ENCODE assay signal across 12 cellular contexts in the genomic region with DNA sequence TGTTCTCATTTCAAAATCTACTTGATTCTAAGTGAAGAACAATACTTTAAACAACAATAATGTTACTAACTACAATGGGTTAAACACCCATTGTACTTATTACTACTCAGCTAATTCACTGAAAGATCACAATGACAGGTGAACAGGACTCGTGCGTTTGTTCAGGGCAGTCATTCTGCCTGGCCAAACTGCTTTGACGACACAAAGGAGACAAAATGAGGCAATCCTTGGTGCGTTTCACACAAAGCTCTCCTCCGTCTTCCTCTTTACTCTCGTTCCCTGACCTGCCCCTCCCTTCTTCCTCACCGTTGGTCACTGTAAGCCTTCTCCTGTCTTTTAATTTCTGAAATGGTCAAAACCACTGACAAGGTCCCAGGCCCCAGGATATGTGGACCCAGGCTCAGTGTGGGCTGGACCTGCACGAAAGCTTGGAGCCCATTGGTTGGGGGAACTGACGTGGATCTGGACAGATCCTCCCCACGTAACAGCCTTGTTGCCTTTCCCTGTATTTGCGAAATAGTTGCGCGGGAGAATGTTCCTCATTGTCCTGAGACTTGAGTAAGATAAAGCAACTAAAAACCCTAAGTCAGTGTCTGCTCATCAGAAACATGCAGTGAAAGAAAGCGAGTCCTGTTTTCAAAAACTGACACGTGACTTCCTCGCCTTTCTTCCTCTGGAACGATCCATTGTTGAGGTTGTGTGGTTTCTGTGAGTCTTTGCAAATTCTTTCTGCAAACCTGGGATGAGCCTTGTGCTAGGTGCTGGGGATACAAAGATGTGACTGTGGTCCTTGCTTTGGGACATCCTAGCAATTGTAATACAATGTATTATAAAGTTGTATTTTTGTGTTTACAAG.
DNase-seq lines count a peak whose midpoint lies in the region; ATAC-seq, FAIRE-seq and TF ChIP-seq lines count a peak whose summit lies in the region.
"Had no signal": no experiment of that assay in that cellular context is flagged by ENCODE, and none has a peak within 500 bp of the region (broad histone marks: within the 10 kb centered on the region; RNA-seq: fewer than 3 reads in every experiment).

No MANE protein-coding gene starts in this region.

- peak overlapping the region in 1 of 2 donors; percentile 9 for H3K4me3 ChIP-seq in left lung

- FAIRE-seq in H54 (lab: Jason Lieb, UNC): no peak

- H3K27ac Mint-ChIP-seq in activated naive CD4-positive, alpha-beta T cell treated with anti-CD3 and anti-CD28 coated beads, Interleukin-2, amount 50 U/mL, for 24 hours: peak overlapping the region; percentile 76
- H3K27ac Mint-ChIP-seq in stimulated activated naive B cell treated with anti-CD40 and anti-IgM and Interleukin-4, amounts not matched to agents 10 μg/mL and 1 μg/mL and 100 μg/mL, for 72 hours: no peak overlapping the region

- no peaks in the 10 kb centered on the region for H3K4me1 ChIP-seq in left lung

- no peak for TF ChIP-seq POLR2A in H54 (IDR thresholded peaks at IDR 0.05; ENCODE audit: low read depth, low read length)

- peaks cover 20% of the 10 kb centered on the region for H3K27me3 Mint-ChIP-seq in activated naive CD4-positive, alpha-beta T cell treated with anti-CD3 and anti-CD28 coated beads, Interleukin-2, amount 50 U/mL, for 24 hours
- peaks cover 5 to 17% of the 10 kb centered on the region in 2 donors for H3K27me3 Mint-ChIP-seq in stimulated activated naive B cell treated with anti-CD40 and anti-IgM and Interleukin-4, amounts not matched to agents 10 μg/mL and 1 μg/mL and 100 μg/mL, for 72 hours

- H3K36me3 ChIP-seq in left lung: no peaks in the 10 kb centered on the region

- H3K27me3 ChIP-seq in left lung: no peaks in the 10 kb centered on the region

- no peaks in the 10 kb centered on the region for H3K9me3 ChIP-seq in left lung

- DNase-seq in NCI-H748 (lab: John Stamatoyannopoulos, UW; ENCODE audit: unreplicated experiment) (peak; percentile 25), NCI-H748 treated with DMSO at 0.1 percent for 48 hours (lab: John Stamatoyannopoulos, UW) (no peak), left lung (peak; percentile 81 to 85), H54 (ENCODE audit: insufficient read length, low spot score) (no peak)
- no peak for DNase-seq in stimulated activated naive B cell treated with anti-CD40 and anti-IgM and Interleukin-4, amounts not matched to agents 10 μg/mL and 1 μg/mL and 100 μg/mL, for 72 hours
- DNase-seq: activated CD4-positive, alpha-beta T cell treated with anti-CD3 and anti-CD28 coated beads for 1 hour; GDM1 had no signal

- intact Hi-C loops in left lung (cut with DNase I): no loop called here

- H3K27ac ChIP-seq in left lung: peak overlapping the region; percentile 29 to 88
- H3K27ac ChIP-seq: 22Rv1, KMS-11 had no signal

- peak overlapping the region; percentile 83 for H3K4me3 Mint-ChIP-seq in activated naive CD4-positive, alpha-beta T cell treated with anti-CD3 and anti-CD28 coated beads, Interleukin-2, amount 50 U/mL, for 24 hours
- H3K4me3 Mint-ChIP-seq in stimulated activated naive B cell treated with anti-CD40 and anti-IgM and Interleukin-4, amounts not matched to agents 10 μg/mL and 1 μg/mL and 100 μg/mL, for 72 hours: peak overlapping the region; percentile 50 to 69

- peaks cover 13% of the 10 kb centered on the region for H3K4me1 Mint-ChIP-seq in activated naive CD4-positive, alpha-beta T cell treated with anti-CD3 and anti-CD28 coated beads, Interleukin-2, amount 50 U/mL, for 24 hours
- peaks cover 0 to 6% of the 10 kb centered on the region in 2 donors for H3K4me1 Mint-ChIP-seq in stimulated activated naive B cell treated with anti-CD40 and anti-IgM and Interleukin-4, amounts not matched to agents 10 μg/mL and 1 μg/mL and 100 μg/mL, for 72 hours

- H3K36me3 Mint-ChIP-seq in activated naive CD4-positive, alpha-beta T cell treated with anti-CD3 and anti-CD28 coated beads, Interleukin-2, amount 50 U/mL, for 24 hours: no peaks in the 10 kb centered on the region
- H3K36me3 Mint-ChIP-seq in stimulated activated naive B cell treated with anti-CD40 and anti-IgM and Interleukin-4, amounts not matched to agents 10 μg/mL and 1 μg/mL and 100 μg/mL, for 72 hours: no peaks in the 10 kb centered on the region

- H3K9me3 Mint-ChIP-seq in activated naive CD4-positive, alpha-beta T cell treated with anti-CD3 and anti-CD28 coated beads, Interleukin-2, amount 50 U/mL, for 24 hours: no peaks in the 10 kb centered on the region
- peaks cover 0 to 2% of the 10 kb centered on the region in 2 donors for H3K9me3 Mint-ChIP-seq in stimulated activated naive B cell treated with anti-CD40 and anti-IgM and Interleukin-4, amounts not matched to agents 10 μg/mL and 1 μg/mL and 100 μg/mL, for 72 hours

- ATAC-seq in left lung (peak; percentile 92), HG03442 (IDR thresholded peaks at IDR 0.05; ENCODE audit: unreplicated experiment) (no peak), SK-N-SH treated with all-trans-retinoic acid at 6 μM for 48 hours (no peak)
- peak in 1 of 2 donors; percentile 38 for ATAC-seq in stimulated activated naive B cell treated with anti-CD40 and anti-IgM and Interleukin-4, amounts not matched to agents 10 μg/mL and 1 μg/mL and 100 μg/mL, for 72 hours (replicated peaks)

- no peak for TF ChIP-seq CTCF in left lung (IDR thresholded peaks at IDR 0.05)

TF ChIP-seq in SK-N-SH treated with all-trans-retinoic acid at 6 μM for 48 hours, 23 proteins besides CTCF, POLR2A, EP300 and RAD21:
- TF ChIP-seq RARB (CRISPR knock-in tag; IDR thresholded peaks at IDR 0.05) (no peak), SNAI2 (CRISPR knock-in tag; IDR thresholded peaks at IDR 0.05) (no peak), ARNTL (CRISPR knock-in tag; IDR thresholded peaks at IDR 0.05; ENCODE audit: borderline replicate concordance, low read depth) (no peak), ZFP30 (CRISPR knock-in tag; IDR thresholded peaks at IDR 0.05) (no peak)
- TF ChIP-seq, protein P1, sequence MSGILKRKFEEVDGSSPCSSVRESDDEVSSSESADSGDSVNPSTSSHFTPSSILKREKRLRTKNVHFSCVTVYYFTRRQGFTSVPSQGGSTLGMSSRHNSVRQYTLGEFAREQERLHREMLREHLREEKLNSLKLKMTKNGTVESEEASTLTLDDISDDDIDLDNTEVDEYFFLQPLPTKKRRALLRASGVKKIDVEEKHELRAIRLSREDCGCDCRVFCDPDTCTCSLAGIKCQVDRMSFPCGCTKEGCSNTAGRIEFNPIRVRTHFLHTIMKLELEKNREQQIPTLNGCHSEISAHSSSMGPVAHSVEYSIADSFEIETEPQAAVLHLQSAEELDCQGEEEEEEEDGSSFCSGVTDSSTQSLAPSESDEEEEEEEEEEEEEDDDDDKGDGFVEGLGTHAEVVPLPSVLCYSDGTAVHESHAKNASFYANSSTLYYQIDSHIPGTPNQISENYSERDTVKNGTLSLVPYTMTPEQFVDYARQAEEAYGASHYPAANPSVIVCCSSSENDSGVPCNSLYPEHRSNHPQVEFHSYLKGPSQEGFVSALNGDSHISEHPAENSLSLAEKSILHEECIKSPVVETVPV (CRISPR knock-in tag; IDR thresholded peaks at IDR 0.05): no peak

Comparison
In these comparisons a context has a peak if more than half of its experiments do, and no peak if none do; other contexts are left out.
1. DNase-seq: peak in NCI-H748 (single experiment) and left lung (2 of 2); none in NCI-H748 treated with DMSO at 0.1 percent for 48 hours (single experiment), stimulated activated naive B cell treated with anti-CD40 and anti-IgM and Interleukin-4, amounts not matched to agents 10 μg/mL and 1 μg/mL and 100 μg/mL, for 72 hours (single experiment) and H54 (single experiment).